Comparison of ENCODE assay signal across 36 cellular contexts in genomic region chr20:7078804-7079203, GRCh38.
DNase-seq lines count a peak whose midpoint lies in the region; ATAC-seq, FAIRE-seq and TF ChIP-seq lines count a peak whose summit lies in the region.
"Had no signal": no experiment of that assay in that cellular context is flagged by ENCODE, and none has a peak within 500 bp of the region (broad histone marks: within the 10 kb centered on the region; RNA-seq: fewer than 3 reads in every experiment).

No MANE protein-coding gene starts in this region.

- H3K27ac Mint-ChIP-seq in progenitor cell of endocrine pancreas: no peak overlapping the region
- H3K27ac Mint-ChIP-seq: B cell; CD14-positive monocyte; CD4-positive, alpha-beta memory T cell; CD4-positive, alpha-beta T cell; CD4-positive, CD25-positive, alpha-beta regulatory T cell; CD8-positive, alpha-beta memory T cell; CD8-positive, alpha-beta T cell had no signal

- H3K36me3 Mint-ChIP-seq in progenitor cell of endocrine pancreas (ENCODE audit: insufficient read depth): no peaks in the 10 kb centered on the region
- H3K36me3 Mint-ChIP-seq: CD14-positive monocyte; CD4-positive, alpha-beta memory T cell; CD4-positive, CD25-positive, alpha-beta regulatory T cell; CD8-positive, alpha-beta memory T cell; CD8-positive, alpha-beta T cell had no signal

- TF ChIP-seq CTCF in HepG2 (CRISPR knock-in tag; IDR thresholded peaks at IDR 0.05) (no peak), right lobe of liver (IDR thresholded peaks at IDR 0.05) (no peak), A549 (IDR thresholded peaks at IDR 0.05) (no peak), GM12878 (IDR thresholded peaks at IDR 0.05 in 2 of 3, conservative IDR thresholded peaks at IDR 0.05 in 1 of 3; ENCODE audit: control insufficient read depth in 2 of 3, extremely low read depth in 1 of 3, insufficient read depth in 1 of 3, low read depth in 3 of 3, low read length in 3 of 3) (no peak), K562 (IDR thresholded peaks at IDR 0.05 in 2 of 3, conservative IDR thresholded peaks at IDR 0.05 in 1 of 3; ENCODE audit: insufficient read depth in 2 of 3, low read depth in 1 of 3, low read length in 3 of 3) (no peak), progenitor cell of endocrine pancreas (IDR thresholded peaks at IDR 0.05; ENCODE audit: unreplicated experiment) (no peak)

- RAD21 ChIA-PET in GM12878 (lab: Charles Lee; ENCODE audit: unreplicated experiment): no interaction called here

- peaks cover 23% of the 10 kb centered on the region; the same call in 1 of the 2 replicates for H3K9me3 ChIP-seq in HepG2 (ENCODE audit: low read length)
- H3K9me3 ChIP-seq in right lobe of liver: no peaks in the 10 kb centered on the region
- H3K9me3 ChIP-seq in A549: peaks cover 7% of the 10 kb centered on the region; the same call in 2 of the 3 replicates
- no peaks in the 10 kb centered on the region for H3K9me3 ChIP-seq in GM12878 (replicated peaks; ENCODE audit: control insufficient read depth, insufficient read depth, low read length)
- H3K9me3 ChIP-seq in K562 (replicated peaks; ENCODE audit: control insufficient read depth, insufficient read depth, low read depth, low read length): no peaks in the 10 kb centered on the region; the same call in 1 of the 2 replicates
- H3K9me3 ChIP-seq: BE2C; BLaER1; BLaER1 treated with 17β-estradiol and CSF1 and Interleukin-3, amounts not matched to agents 10 nM and 100 nM; Caco-2 had no signal

- no peak overlapping the region for H2AFZ ChIP-seq in HepG2 (ENCODE audit: low read length)
- no peak overlapping the region for H2AFZ ChIP-seq in GM12878 (ENCODE audit: control insufficient read depth, low read depth, low read length)
- no peak overlapping the region for H2AFZ ChIP-seq in K562 (ENCODE audit: low read depth, low read length)

- H3K36me3 ChIP-seq in HepG2 (replicated peaks in 1 of 2; ENCODE audit: control insufficient read depth in 1 of 2, insufficient read depth in 2 of 2, low read length in 2 of 2) (no peaks in the 10 kb centered on the region), right lobe of liver (no peaks in the 10 kb centered on the region), GM12878 (ENCODE audit: control insufficient read depth in 2 of 2, insufficient read depth in 2 of 2, low read length in 1 of 2) (no peaks in the 10 kb centered on the region), K562 (ENCODE audit: control insufficient read depth, insufficient read depth, low read length) (no peaks in the 10 kb centered on the region)
- H3K36me3 ChIP-seq: BE2C; BLaER1; BLaER1 treated with 17β-estradiol and CSF1 and Interleukin-3, amounts not matched to agents 10 nM and 100 nM had no signal

- no peaks in the 10 kb centered on the region for H3K4me1 Mint-ChIP-seq in progenitor cell of endocrine pancreas (ENCODE audit: low read depth)
- H3K4me1 Mint-ChIP-seq: B cell; CD14-positive monocyte; CD4-positive, alpha-beta memory T cell; CD4-positive, CD25-positive, alpha-beta regulatory T cell; CD8-positive, alpha-beta memory T cell had no signal

- no peaks in the 10 kb centered on the region for H3K4me1 ChIP-seq in HepG2 (ENCODE audit: insufficient read depth, low read length)
- no peaks in the 10 kb centered on the region for H3K4me1 ChIP-seq in right lobe of liver
- no peaks in the 10 kb centered on the region for H3K4me1 ChIP-seq in A549
- no peaks in the 10 kb centered on the region for H3K4me1 ChIP-seq in GM12878 (ENCODE audit: control insufficient read depth, insufficient read depth, low read length)
- H3K4me1 ChIP-seq in K562 (replicated peaks in 1 of 2; ENCODE audit: control insufficient read depth in 2 of 2, insufficient read depth in 2 of 2, low read length in 2 of 2): no peaks in the 10 kb centered on the region
- H3K4me1 ChIP-seq: BE2C; BLaER1; BLaER1 treated with 17β-estradiol and CSF1 and Interleukin-3, amounts not matched to agents 10 nM and 100 nM; Caco-2 had no signal

- in situ Hi-C loops in HepG2 (cut with HindIII; ENCODE audit: extremely low pct_ligation_motif_present, low pct_unique_long_range_greater_than_20kb) (no loop called here), GM12878 (cut with MboI) (no loop called here), K562 (cut with MboI) (no loop called here)

- FAIRE-seq in HepG2 (lab: Jason Lieb, UNC): no peak
- no peak for FAIRE-seq in A549 (lab: Jason Lieb, UNC)
- FAIRE-seq in GM12878 (lab: Jason Lieb, UNC): no peak
- no peak for FAIRE-seq in K562 (lab: Jason Lieb, UNC)
- FAIRE-seq: A204.1, D721Med had no signal

- TF ChIP-seq RAD21 in HepG2 (CRISPR knock-in tag; IDR thresholded peaks at IDR 0.05) (no peak), A549 (conservative IDR thresholded peaks at IDR 0.05 in 1 of 2, IDR thresholded peaks at IDR 0.05 in 1 of 2) (no peak), GM12878 (IDR thresholded peaks at IDR 0.05; ENCODE audit: insufficient read depth, low read depth, low read length) (no peak), K562 (CRISPR knock-in tag; conservative IDR thresholded peaks at IDR 0.05 in 1 of 2, IDR thresholded peaks at IDR 0.05 in 1 of 2) (no peak)

- no peak for TF ChIP-seq EP300 in HepG2 (IDR thresholded peaks at IDR 0.05; ENCODE audit: low read depth in 2 of 2, low read length in 2 of 2)
- no peak for TF ChIP-seq EP300 in HepG2 (CRISPR knock-in tag; IDR thresholded peaks at IDR 0.05; ENCODE audit: borderline replicate concordance)
- no peak for TF ChIP-seq EP300 in A549 (IDR thresholded peaks at IDR 0.05)
- no peak for TF ChIP-seq EP300 in GM12878 (IDR thresholded peaks at IDR 0.05; ENCODE audit: borderline replicate concordance in 1 of 2, control insufficient read depth in 1 of 2, low read depth in 2 of 2, low read length in 2 of 2)
- TF ChIP-seq EP300 in K562 (IDR thresholded peaks at IDR 0.05; ENCODE audit: low read length): no peak

- CTCF ChIA-PET in HepG2 (lab: Yijun Ruan, JAX; ENCODE audit: low intra/inter-chr PET ratio, low total read pairs): no interaction called here
- CTCF ChIA-PET in A549 (lab: Yijun Ruan, JAX): no interaction called here
- CTCF ChIA-PET in GM12878 (lab: Yijun Ruan, JAX): no interaction called here
- CTCF ChIA-PET in K562 (lab: Yijun Ruan, JAX; ENCODE audit: low intra/inter-chr PET ratio): no interaction called here

- no TSS peak for BruUV-seq in HepG2 (replicated peaks; lab: Mats Ljungman, UMichigan)
- BruUV-seq in GM12878 (replicated peaks; lab: Mats Ljungman, UMichigan): no TSS peak
- BruUV-seq in K562 (replicated peaks; lab: Mats Ljungman, UMichigan): no TSS peak

- ATAC-seq in HepG2 (no peak), right lobe of liver (no peak), A549 (no peak), GM12878 (no peak), K562 (no peak), GM19463 (IDR thresholded peaks at IDR 0.05; ENCODE audit: unreplicated experiment) (no peak)
- ATAC-seq: CD8-positive, alpha-beta T cell had no signal

- H4K20me1 ChIP-seq in HepG2 (ENCODE audit: insufficient read depth, low read length) (no peaks in the 10 kb centered on the region), GM12878 (ENCODE audit: control insufficient read depth, insufficient read depth) (no peaks in the 10 kb centered on the region), K562 (replicated peaks; ENCODE audit: control insufficient read depth, insufficient read depth, low read length) (no peaks in the 10 kb centered on the region)
- H4K20me1 ChIP-seq: BLaER1; BLaER1 treated with 17β-estradiol and CSF1 and Interleukin-3, amounts not matched to agents 10 nM and 100 nM had no signal

- H3K27me3 ChIP-seq in HepG2 (ENCODE audit: control insufficient read depth in 1 of 2, insufficient read depth in 2 of 2, low read length in 2 of 2) (no peaks in the 10 kb centered on the region), right lobe of liver (no peaks in the 10 kb centered on the region), GM12878 (replicated peaks in 1 of 2; ENCODE audit: control insufficient read depth in 2 of 2, insufficient read depth in 2 of 2, low read length in 1 of 2) (no peaks in the 10 kb centered on the region), K562 (ENCODE audit: control insufficient read depth in 2 of 2, insufficient read depth in 2 of 2, low read length in 2 of 2) (no peaks in the 10 kb centered on the region)
- H3K27me3 ChIP-seq: BE2C; BLaER1; BLaER1 treated with 17β-estradiol and CSF1 and Interleukin-3, amounts not matched to agents 10 nM and 100 nM had no signal

- TF ChIP-seq POLR2A in HepG2 (IDR thresholded peaks at IDR 0.05; ENCODE audit: insufficient read depth in 1 of 2, low read depth in 2 of 2, low read length in 2 of 2): no peak
- TF ChIP-seq POLR2A in right lobe of liver (IDR thresholded peaks at IDR 0.05): no peak
- TF ChIP-seq POLR2A in A549 (IDR thresholded peaks at IDR 0.05; ENCODE audit: low read length): no peak
- TF ChIP-seq POLR2A in GM12878 (IDR thresholded peaks at IDR 0.05; ENCODE audit: low read depth, low read length): no peak
- TF ChIP-seq POLR2A in K562 (conservative IDR thresholded peaks at IDR 0.05): no peak

- H3K9ac ChIP-seq in HepG2 (ENCODE audit: insufficient read depth, low read depth, low read length) (no peak overlapping the region), GM12878 (ENCODE audit: control insufficient read depth, insufficient read depth, low read length) (no peak overlapping the region), K562 (ENCODE audit: insufficient read depth in 1 of 2, low read depth in 2 of 2, low read length in 2 of 2) (no peak overlapping the region)
- H3K9ac ChIP-seq: BLaER1; BLaER1 treated with 17β-estradiol and CSF1 and Interleukin-3, amounts not matched to agents 10 nM and 100 nM had no signal

- H3K4me3 ChIP-seq in HepG2 (replicated peaks in 1 of 3; ENCODE audit: insufficient read depth in 1 of 3, low read depth in 2 of 3, low read length in 3 of 3) (no peak overlapping the region), right lobe of liver (no peak overlapping the region), A549 (no peak overlapping the region), GM12878 (no peak overlapping the region), K562 (no peak overlapping the region)
- H3K4me3 ChIP-seq: BLaER1; BLaER1 treated with 17β-estradiol and CSF1 and Interleukin-3, amounts not matched to agents 10 nM and 100 nM had no signal

- peaks cover 5% of the 10 kb centered on the region for H3K9me3 Mint-ChIP-seq in progenitor cell of endocrine pancreas (ENCODE audit: low read depth)

- H3K79me2 ChIP-seq in HepG2 (ENCODE audit: insufficient read depth, low read length) (no peaks in the 10 kb centered on the region), GM12878 (ENCODE audit: control insufficient read depth, insufficient read depth, low read length) (no peaks in the 10 kb centered on the region), K562 (ENCODE audit: control insufficient read depth, insufficient read depth, low read length) (no peaks in the 10 kb centered on the region)

- WGBS in HepG2 (ENCODE audit: low lambda C conversion rate): under 1% methylated on average over 5 of the region's 5 CpGs
- WGBS in right lobe of liver (ENCODE audit: insufficient coverage, low coverage, low lambda C conversion rate, missing lambda C conversion rate): 47% methylated on average over 5 of the region's 5 CpGs
- WGBS in A549 (ENCODE audit: missing lambda C conversion rate): 7% methylated on average over 5 of the region's 5 CpGs
- WGBS in GM12878 (ENCODE audit: insufficient coverage, insufficient replicate concordance, low lambda C conversion rate, missing lambda C conversion rate): 17% methylated on average over 5 of the region's 5 CpGs
- WGBS in K562 (ENCODE audit: insufficient coverage, low coverage, missing lambda C conversion rate): 0% methylated on average over 5 of the region's 5 CpGs

- POLR2A ChIA-PET in HepG2 (lab: Yijun Ruan, JAX): no interaction called here
- POLR2A ChIA-PET in A549 (lab: Yijun Ruan, JAX): no interaction called here
- POLR2A ChIA-PET in GM12878 (lab: Charles Lee): no interaction called here
- POLR2A ChIA-PET in K562 (lab: Yijun Ruan, JAX): no interaction called here

- H3K27me3 Mint-ChIP-seq in progenitor cell of endocrine pancreas: no peaks in the 10 kb centered on the region
- H3K27me3 Mint-ChIP-seq: B cell; CD4-positive, alpha-beta memory T cell; CD4-positive, alpha-beta T cell; CD4-positive, CD25-positive, alpha-beta regulatory T cell; CD8-positive, alpha-beta memory T cell had no signal

- H3K4me2 ChIP-seq in HepG2 (ENCODE audit: low read depth, low read length): no peak overlapping the region
- H3K4me2 ChIP-seq in A549: no peak overlapping the region
- no peak overlapping the region for H3K4me2 ChIP-seq in GM12878 (ENCODE audit: control insufficient read depth, insufficient read depth)
- H3K4me2 ChIP-seq in K562 (ENCODE audit: insufficient read depth, low read length): no peak overlapping the region
- H3K4me2 ChIP-seq: BLaER1; BLaER1 treated with 17β-estradiol and CSF1 and Interleukin-3, amounts not matched to agents 10 nM and 100 nM had no signal

- SMC1A ChIA-PET in GM12878 (lab: Charles Lee; ENCODE audit: uncharacterized antibody, unreplicated experiment): interaction anchor here (1.1 kb wide), 2 partner anchors 15 to 147 kb away, joined by 3 read pairs; no protein-coding TSS in a partner anchor

- H3K27ac ChIP-seq in HepG2 (ENCODE audit: extremely low read length, insufficient read depth, low read length) (no peak overlapping the region), right lobe of liver (no peak overlapping the region), A549 (no peak overlapping the region), GM12878 (ENCODE audit: control insufficient read depth, insufficient read depth) (no peak overlapping the region), K562 (ENCODE audit: extremely low read depth, low read depth, low read length) (no peak overlapping the region)
- H3K27ac ChIP-seq: 22Rv1; BLaER1; BLaER1 treated with 17β-estradiol and CSF1 and Interleukin-3, amounts not matched to agents 10 nM and 100 nM; C4-2B had no signal

- no peak for DNase-seq in HepG2 (ENCODE audit: low spot score)
- DNase-seq in right lobe of liver: no peak
- no peak for DNase-seq in A549 (ENCODE audit: low read depth in 1 of 2, low spot score in 1 of 2)
- DNase-seq in GM12878 (ENCODE audit: low read depth, low spot score): no peak
- DNase-seq in K562 (ENCODE audit: extremely low read depth in 1 of 4, low spot score in 3 of 4): no peak
- no peak for DNase-seq in CD1c-positive myeloid dendritic cell (ENCODE audit: extremely low spot score)
- no peak for DNase-seq in progenitor cell of endocrine pancreas (ENCODE audit: low spot score, unreplicated experiment)
- DNase-seq: 8988T; ACHN; AML-193; BE2C; C1 segment of cervical spinal cord; Caco-2; Calu3; CD4-positive, alpha-beta memory T cell; CD4-positive, alpha-beta T cell; CD4-positive, CD25-positive, alpha-beta regulatory T cell; CD8-positive, alpha-beta memory T cell; CD8-positive, alpha-beta T cell; COR-L47; DMS 273 treated with DMSO at 0.1 percent for 48 hours; DMS153; DMS53; DMS79; DMS79 treated with DMSO at 0.1 percent for 48 hours; DND-41; EL had no signal

- H3K4me3 Mint-ChIP-seq in progenitor cell of endocrine pancreas (ENCODE audit: low read depth): no peak overlapping the region
- H3K4me3 Mint-ChIP-seq: B cell; CD14-positive monocyte; CD4-positive, alpha-beta memory T cell; CD4-positive, alpha-beta T cell; CD4-positive, CD25-positive, alpha-beta regulatory T cell; CD8-positive, alpha-beta memory T cell; CD8-positive, alpha-beta T cell had no signal

- intact Hi-C loops in HepG2 (cut with micrococcal nuclease; ENCODE audit: unreplicated experiment) (no loop called here), right lobe of liver (cut with DNase I) (no loop called here), GM12878 (cut with micrococcal nuclease; ENCODE audit: unreplicated experiment) (no loop called here), K562 (cut with micrococcal nuclease) (no loop called here)

- no peaks in the 10 kb centered on the region for H3K9me1 ChIP-seq in K562 (ENCODE audit: control insufficient read depth, insufficient read depth, low read length)

Comparison
In these comparisons a context has a peak if more than half of its experiments do, and no peak if none do; other contexts are left out.
1. Of the 241 proteins assayed by ChIP-seq in both HepG2 and K562: peak only in HepG2: RAD51; only in K562: TFE3; in both: none; in neither: 238; mixed calls (peak in some experiments, not most) for 1.